8 cellular contexts compared by ENCODE assay signal in the genomic region with DNA sequence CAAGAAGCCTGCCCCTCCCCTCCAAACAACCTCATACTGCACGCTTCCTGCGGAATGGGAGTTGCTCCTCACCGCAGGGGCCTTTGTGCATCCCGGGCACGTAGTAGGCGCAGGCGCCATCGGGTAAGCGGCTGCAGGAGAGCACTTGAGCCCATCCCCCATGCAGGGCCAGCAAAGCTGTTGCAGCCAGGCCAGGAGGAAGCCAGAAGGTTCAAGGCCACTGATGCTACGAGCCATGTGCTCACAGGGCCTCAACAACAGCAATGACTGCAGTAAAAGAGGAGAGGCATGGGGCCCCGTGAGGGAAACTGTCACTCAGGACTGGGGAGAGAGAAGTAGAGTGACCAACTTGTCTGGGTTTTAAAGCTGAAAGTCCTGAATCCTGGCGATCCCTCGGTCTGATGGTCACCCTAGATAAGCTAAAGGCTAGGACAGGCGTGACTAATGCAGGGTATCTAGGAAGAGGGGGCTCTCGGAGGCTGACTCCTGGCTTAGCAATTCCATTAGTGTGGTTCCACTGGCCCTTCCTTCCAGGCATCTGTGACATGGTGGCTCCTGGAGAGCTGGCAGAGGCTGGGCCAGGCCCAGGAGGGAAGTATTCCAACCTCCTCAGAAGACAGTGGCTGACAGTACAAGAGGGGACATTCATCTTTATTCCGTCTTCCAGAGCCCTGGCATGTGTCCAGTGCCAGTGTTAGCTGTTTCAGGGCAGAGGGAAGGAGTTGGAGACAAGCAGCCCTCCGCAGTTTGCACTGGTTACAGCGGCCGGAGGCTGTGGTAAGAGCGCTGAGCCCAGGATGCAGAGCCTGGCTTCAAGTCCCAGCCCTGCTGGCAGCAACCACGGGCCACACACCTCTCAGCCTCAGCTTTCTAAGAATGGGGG. TPM values are rescaled to one million over a fixed set of nuclear protein-coding genes. Genes with fewer than 3 reads are reported as not detected.
DNase-seq lines count a peak whose midpoint lies in the region; ATAC-seq, FAIRE-seq and TF ChIP-seq lines count a peak whose summit lies in the region.

No MANE protein-coding gene starts in this region.

- POLR2A ChIA-PET in AG04450 (lab: Yijun Ruan, JAX) (interaction anchor here (0.7 kb wide), 1 partner anchor 53 kb away, joined by 5 read pairs; no protein-coding TSS in a partner anchor), HepG2 (lab: Yijun Ruan, JAX) (interaction anchor here (1.1 to 2.8 kb wide), 4 partner anchors 8 to 706 kb away, joined by 4 to 7 read pairs (median 4); partner anchors contain the start of gene KPNB1), GM10248 (lab: Yijun Ruan, JAX) (no interaction called here)

- H3K27ac ChIP-seq in AG04450 (ENCODE audit: low read depth, low read length): peak overlapping the region; percentile 31
- no peak overlapping the region for H3K27ac ChIP-seq in GM23248
- peak overlapping the region; percentile 67 for H3K27ac ChIP-seq in angular gyrus (ENCODE audit: low read depth, low read length)
- H3K27ac ChIP-seq in HepG2 (ENCODE audit: extremely low read length, insufficient read depth, low read length): peak overlapping the region; percentile 56

- H3F3A ChIP-seq in GM23248 (ENCODE audit: insufficient read depth): 0 out of 2 replicates have a peak, but pooled peaks cover 10% of the 10 kb centered on the region

- H3K36me3 ChIP-seq in GM23248 (ENCODE audit: low read depth) (peaks cover 10% of the 10 kb centered on the region; the same call in 1 of the 2 replicates), HepG2 (replicated peaks in 1 of 2; ENCODE audit: control insufficient read depth in 1 of 2, insufficient read depth in 2 of 2, low read length in 2 of 2) (peaks cover 21 to 23% of the 10 kb centered on the region in 2 experiments)

- ATAC-seq in HepG2: peak; percentile 77

- H3K4me3 ChIP-seq in AG04450 (ENCODE audit: low read depth, low read length) (no peak overlapping the region), GM23248 (no peak overlapping the region), HepG2 (replicated peaks in 1 of 3; ENCODE audit: insufficient read depth in 1 of 3, low read depth in 2 of 3, low read length in 3 of 3) (peak overlapping the region in 1 of 3 experiments; percentile 45; a peak in 2 of 6 replicates)

- DNase-seq in AG04450 (ENCODE audit: low read depth, low spot score) (no peak), GM23248 (peak; percentile 61), HepG2 (ENCODE audit: low spot score) (peak; percentile 92), NOMO-1 treated with DMSO at 0.1 percent for 48 hours (lab: John Stamatoyannopoulos, UW; ENCODE audit: unreplicated experiment) (no peak), GM10248 (ENCODE audit: extremely low spot score) (no peak), NCI-H1436 (lab: John Stamatoyannopoulos, UW) (no peak), NCI-H1092 treated with DMSO at 0.1 percent for 48 hours (lab: John Stamatoyannopoulos, UW) (no peak)

- TF ChIP-seq EP300 in HepG2 (IDR thresholded peaks at IDR 0.05; ENCODE audit: low read depth in 2 of 2, low read length in 2 of 2) (peak in 1 of 2 experiments; percentile 83; a peak in 3 of 4 replicates), HepG2 (CRISPR knock-in tag; IDR thresholded peaks at IDR 0.05; ENCODE audit: borderline replicate concordance) (peak; percentile 85)

- H2AFZ ChIP-seq in GM23248 (no peak overlapping the region), HepG2 (ENCODE audit: low read length) (no peak overlapping the region)

- TF ChIP-seq RAD21 in HepG2 (CRISPR knock-in tag; IDR thresholded peaks at IDR 0.05): 0 out of 2 replicates have a peak, but pooled peaks have one; percentile 48

- peak in 1 of 2 experiments; percentile 27; a peak in 1 of 4 replicates for TF ChIP-seq POLR2A in HepG2 (IDR thresholded peaks at IDR 0.05; ENCODE audit: insufficient read depth in 1 of 2, low read depth in 2 of 2, low read length in 2 of 2)

- FAIRE-seq in HepG2 (lab: Jason Lieb, UNC): peak; percentile 92

- TF ChIP-seq CTCF in AG04450 (IDR thresholded peaks at IDR 0.05; ENCODE audit: low read depth, low read length) (no peak), HepG2 (CRISPR knock-in tag; IDR thresholded peaks at IDR 0.05) (peak; percentile 42; the same call in 1 of the 2 replicates), GM10248 (IDR thresholded peaks at IDR 0.05; ENCODE audit: control extremely low read depth, extremely low read depth, low read depth, missing control alignments) (no peak)

- H3K27me3 ChIP-seq in AG04450 (ENCODE audit: control insufficient read depth, insufficient read depth, low read length) (no peaks in the 10 kb centered on the region), GM23248 (replicated peaks; ENCODE audit: insufficient read depth) (no peaks in the 10 kb centered on the region), HepG2 (ENCODE audit: control insufficient read depth in 1 of 2, insufficient read depth in 2 of 2, low read length in 2 of 2) (no peaks in the 10 kb centered on the region)

- BruUV-seq in HepG2 (replicated peaks; lab: Mats Ljungman, UMichigan): no TSS peak

- H3K4me1 ChIP-seq in GM23248 (ENCODE audit: insufficient read depth): peaks cover 13% of the 10 kb centered on the region
- peaks cover 40% of the 10 kb centered on the region for H3K4me1 ChIP-seq in HepG2 (ENCODE audit: insufficient read depth, low read length)

- H3K9ac ChIP-seq in GM23248 (no peak overlapping the region), HepG2 (ENCODE audit: insufficient read depth, low read depth, low read length) (peak overlapping the region; percentile 32; the same call in 1 of the 2 replicates)

- H4K20me1 ChIP-seq in GM23248 (ENCODE audit: insufficient read depth) (no peaks in the 10 kb centered on the region), HepG2 (ENCODE audit: insufficient read depth, low read length) (no peaks in the 10 kb centered on the region)

- H3K4me2 ChIP-seq in GM23248 (ENCODE audit: unreplicated experiment): peak overlapping the region; percentile 30
- peak overlapping the region; percentile 54 for H3K4me2 ChIP-seq in HepG2 (ENCODE audit: low read depth, low read length)

- in situ Hi-C loops in GM23248 (cut with MboI) (no loop called here), HepG2 (cut with HindIII; ENCODE audit: extremely low pct_ligation_motif_present, low pct_unique_long_range_greater_than_20kb) (loop anchor here (5.0 kb wide), 2 partner anchors 59 to 91 kb away; partner anchors contain the start of gene WNT9B)

- no peaks in the 10 kb centered on the region for H3K9me2 ChIP-seq in GM23248 (ENCODE audit: insufficient read depth)

- H3K9me3 ChIP-seq in AG04450 (ENCODE audit: control insufficient read depth, insufficient read depth, low read length) (no peaks in the 10 kb centered on the region), GM23248 (ENCODE audit: low read depth) (no peaks in the 10 kb centered on the region), HepG2 (ENCODE audit: low read length) (no peaks in the 10 kb centered on the region)

- WGBS in GM23248 (ENCODE audit: low coverage in 1 of 2, low lambda C conversion rate in 2 of 2, missing lambda C conversion rate in 2 of 2), 2 experiments: 15 to 16% methylated on average over 21 of the region's 21 CpGs
- WGBS in HepG2 (ENCODE audit: low lambda C conversion rate): 25% methylated on average over 20 of the region's 21 CpGs

- H3K79me2 ChIP-seq in GM23248 (ENCODE audit: insufficient read depth): no peaks in the 10 kb centered on the region
- no peaks in the 10 kb centered on the region for H3K79me2 ChIP-seq in HepG2 (ENCODE audit: insufficient read depth, low read length)

- CTCF ChIA-PET in AG04450 (lab: Charles Lee) (interaction anchor here (0.6 to 3.9 kb wide), 4 partner anchors 51 to 711 kb away, joined by 3 to 47 read pairs (median 12); no protein-coding TSS in a partner anchor), HepG2 (lab: Yijun Ruan, JAX; ENCODE audit: low intra/inter-chr PET ratio, low total read pairs) (interaction anchor here (2.8 kb wide), 1 partner anchor 57 kb away, joined by 33 read pairs; no protein-coding TSS in a partner anchor), GM10248 (lab: Yijun Ruan, JAX) (interaction anchor here (1.0 to 3.7 kb wide), 6 partner anchors 9 to 102 kb away, joined by 3 to 22 read pairs (median 8); no protein-coding TSS in a partner anchor)

- intact Hi-C loops in HepG2 (cut with micrococcal nuclease; ENCODE audit: unreplicated experiment): loop anchor here (2.0 kb wide), 1 partner anchor 21 kb away; the partner anchor contains the start of gene GOSR2

RNA-seq across cellular contexts. Expression of gene GOSR2, which starts 20.8 kb away (rescaled TPM):
- polyA plus RNA-seq in AG04450 (2011; rRNA removed): 87.1 and 87.7 TPM in 2 replicates
- polyA minus RNA-seq in AG04450 (2011; rRNA and poly(A)+ RNA removed): 88.8 and 104 TPM in 2 replicates
- 47.9 and 48.1 TPM in 2 replicates for total RNA-seq in GM23248 (2014; rRNA removed; shearing (Covaris generic))
- 61.4 and 67.1 TPM in 2 replicates for polyA plus RNA-seq in GM23248 (2016; fragmentation: Nextera tagmentation; extraction: Ambion mirVana)
- total RNA-seq in HepG2 (2016; rRNA removed; fragmentation: Illumina TruSeq; extraction: Trizol): 63.9 and 69.8 TPM in 2 replicates
- 32.8 and 35.9 TPM in 2 replicates for total RNA-seq in HepG2 (2016; cell fraction: cytosol; rRNA removed; fragmentation: Illumina TruSeq; extraction: Trizol; ENCODE audit: low read depth)
- 60.6 and 68.2 TPM in 2 replicates for total RNA-seq in HepG2 (2016; cell fraction: insoluble cytoplasmic fraction; rRNA removed; fragmentation: Illumina TruSeq; extraction: Trizol)
- 50.4 and 52.5 TPM in 2 replicates for total RNA-seq in HepG2 (2016; cell fraction: membrane; rRNA removed; fragmentation: Illumina TruSeq; extraction: Trizol)
- 67.6 and 76.5 TPM in 2 replicates for total RNA-seq in HepG2 (2016; cell fraction: nucleus; rRNA removed; fragmentation: Illumina TruSeq; extraction: Trizol)
- 61.5 and 63.7 TPM in 2 replicates for polyA plus RNA-seq in HepG2 (2011; rRNA removed)
- 37.5 and 43.3 TPM in 2 replicates for polyA plus RNA-seq in HepG2 (2011; cell fraction: cytosol; rRNA removed)
- 85.8 and 95.1 TPM in 2 replicates for polyA plus RNA-seq in HepG2 (2011; cell fraction: nucleus; rRNA removed)
- polyA plus RNA-seq in HepG2 (2012): 31.0 and 31.7 TPM in 2 replicates
- 34.8 and 42.5 TPM in 2 replicates for polyA plus RNA-seq in HepG2 (2016; cell fraction: cytosol; fragmentation: Illumina TruSeq; extraction: Trizol; ENCODE audit: low read depth)
- polyA plus RNA-seq in HepG2 (2016; cell fraction: insoluble cytoplasmic fraction; fragmentation: Illumina TruSeq; extraction: Trizol; ENCODE audit: low read depth): 68.7 and 71.7 TPM in 2 replicates
- 40.0 and 42.5 TPM in 2 replicates for polyA plus RNA-seq in HepG2 (2016; cell fraction: membrane; fragmentation: Illumina TruSeq; extraction: Trizol; ENCODE audit: low read depth)
- polyA plus RNA-seq in HepG2 (2016; cell fraction: nucleus; fragmentation: Illumina TruSeq; extraction: Trizol; ENCODE audit: insufficient read depth, low read depth): 61.9 and 64.3 TPM in 2 replicates
- 76.3 and 91.4 TPM in 2 replicates for polyA minus RNA-seq in HepG2 (2011; rRNA and poly(A)+ RNA removed; ENCODE audit: low replicate concordance)
- 18.7 and 21.0 TPM in 2 replicates for polyA minus RNA-seq in HepG2 (2011; cell fraction: cytosol; rRNA and poly(A)+ RNA removed)
- 181 and 186 TPM in 2 replicates for polyA minus RNA-seq in HepG2 (2011; cell fraction: nucleus; rRNA and poly(A)+ RNA removed)

RNA-seq across cellular contexts. Expression of gene RPRML, which starts 35.3 kb away (rescaled TPM):
- not detected in 2 replicates for polyA plus RNA-seq in AG04450 (2011; rRNA removed)
- not detected in 2 replicates for polyA minus RNA-seq in AG04450 (2011; rRNA and poly(A)+ RNA removed)
- not detected in 2 replicates for total RNA-seq in GM23248 (2014; rRNA removed; shearing (Covaris generic))
- polyA plus RNA-seq in GM23248 (2016; fragmentation: Nextera tagmentation; extraction: Ambion mirVana): not detected in 2 replicates
- total RNA-seq in HepG2 (2016; rRNA removed; fragmentation: Illumina TruSeq; extraction: Trizol): not detected in 2 replicates
- total RNA-seq in HepG2 (2016; cell fraction: cytosol; rRNA removed; fragmentation: Illumina TruSeq; extraction: Trizol; ENCODE audit: low read depth): not detected in 2 replicates
- total RNA-seq in HepG2 (2016; cell fraction: insoluble cytoplasmic fraction; rRNA removed; fragmentation: Illumina TruSeq; extraction: Trizol): not detected in 2 replicates
- not detected in 2 replicates for total RNA-seq in HepG2 (2016; cell fraction: membrane; rRNA removed; fragmentation: Illumina TruSeq; extraction: Trizol)
- total RNA-seq in HepG2 (2016; cell fraction: nucleus; rRNA removed; fragmentation: Illumina TruSeq; extraction: Trizol): not detected in 2 replicates
- not detected in 2 replicates for polyA plus RNA-seq in HepG2 (2011; rRNA removed)
- not detected in 2 replicates for polyA plus RNA-seq in HepG2 (2011; cell fraction: cytosol; rRNA removed)
- not detected in 2 replicates for polyA plus RNA-seq in HepG2 (2011; cell fraction: nucleus; rRNA removed)
- 0.17 TPM in 1 of 2 replicates, not detected in the other for polyA plus RNA-seq in HepG2 (2012)
- not detected in 2 replicates for polyA plus RNA-seq in HepG2 (2016; cell fraction: cytosol; fragmentation: Illumina TruSeq; extraction: Trizol; ENCODE audit: low read depth)
- polyA plus RNA-seq in HepG2 (2016; cell fraction: insoluble cytoplasmic fraction; fragmentation: Illumina TruSeq; extraction: Trizol; ENCODE audit: low read depth): not detected in 2 replicates
- polyA plus RNA-seq in HepG2 (2016; cell fraction: membrane; fragmentation: Illumina TruSeq; extraction: Trizol; ENCODE audit: low read depth): not detected in 2 replicates
- not detected in 2 replicates for polyA plus RNA-seq in HepG2 (2016; cell fraction: nucleus; fragmentation: Illumina TruSeq; extraction: Trizol; ENCODE audit: insufficient read depth, low read depth)
- not detected in 2 replicates for polyA minus RNA-seq in HepG2 (2011; rRNA and poly(A)+ RNA removed; ENCODE audit: low replicate concordance)
- not detected in 2 replicates for polyA minus RNA-seq in HepG2 (2011; cell fraction: cytosol; rRNA and poly(A)+ RNA removed)
- polyA minus RNA-seq in HepG2 (2011; cell fraction: nucleus; rRNA and poly(A)+ RNA removed): not detected in 2 replicates

Comparison
In these comparisons a context has a peak if more than half of its experiments do, and no peak if none do; other contexts are left out.
1. DNase-seq: peak in GM23248 (single experiment) and HepG2 (single experiment); none in AG04450 (single experiment), NOMO-1 treated with DMSO at 0.1 percent for 48 hours (single experiment), GM10248 (single experiment), NCI-H1436 (single experiment) and NCI-H1092 treated with DMSO at 0.1 percent for 48 hours (single experiment).